In genomic region chr11:74090701-74091100, GRCh38 we compare ENCODE assay signal across 12 cellular contexts.
A peak's percentile ranks its signal among the peaks of the same experiment; 100 is the strongest.
DNase-seq lines count a peak whose midpoint lies in the region; ATAC-seq and TF ChIP-seq lines count a peak whose summit lies in the region.
"Had no signal": no experiment of that assay in that cellular context is flagged by ENCODE, and none has a peak within 500 bp of the region (broad histone marks: within the 10 kb centered on the region; RNA-seq: fewer than 3 reads in every experiment).

No MANE protein-coding gene starts in this region.

- peaks cover 2% of the 10 kb centered on the region for H3K4me1 Mint-ChIP-seq in HFFc6 (ENCODE audit: low read depth)
- H3K4me1 Mint-ChIP-seq: central memory CD8-positive, alpha-beta T cell had no signal

- H3K36me3 Mint-ChIP-seq in HFFc6 (ENCODE audit: low read depth), result peaks cover 1% of the 10 kb centered on the region

- peak; percentile 29; the same call in 1 of the 2 replicates for TF ChIP-seq CTCF in HFFc6 (IDR thresholded peaks at IDR 0.05)

- H3K27ac Mint-ChIP-seq in HFFc6, result no peak overlapping the region

- no peaks in the 10 kb centered on the region for H3K27me3 Mint-ChIP-seq in HFFc6 (ENCODE audit: insufficient read depth)
- H3K27me3 Mint-ChIP-seq: central memory CD8-positive, alpha-beta T cell had no signal

- peak; percentile 63 for DNase-seq in Caki2 (ENCODE audit: low read depth)
- no peak for DNase-seq in HFFc6
- peak; percentile 55 for DNase-seq in amniotic epithelial cell (ENCODE audit: low read depth)
- peak; percentile 34 for DNase-seq in iris pigment epithelial cell (ENCODE audit: low read depth)
- DNase-seq in Kasumi-1 (lab: John Stamatoyannopoulos, UW), result no peak
- DNase-seq in EL, result no peak
- DNase-seq in activated CD8-positive, alpha-beta memory T cell treated with anti-CD3 and anti-CD28 coated beads, Interleukin-2, amount 50 U/mL, for 4 hours, result no peak
- DNase-seq: GOT3; NCI-H1436; stimulated activated CD4-positive, alpha-beta T cell treated with anti-CD3 and anti-CD28 coated beads, Interleukin-2, amount 100 ng/mL, for 48 hours had no signal

- H3K9me3 Mint-ChIP-seq in HFFc6, result no peaks in the 10 kb centered on the region
- H3K9me3 Mint-ChIP-seq: central memory CD8-positive, alpha-beta T cell had no signal

- H3K4me3 Mint-ChIP-seq in HFFc6, result no peak overlapping the region
- H3K4me3 Mint-ChIP-seq: central memory CD8-positive, alpha-beta T cell had no signal

- no peak for ATAC-seq in HG03196 (IDR thresholded peaks at IDR 0.05; ENCODE audit: unreplicated experiment)

- in situ Hi-C loops in Caki2 (cut with HindIII; ENCODE audit: low pct_unique_long_range_greater_than_20kb, low sequenced_read_pairs), result no loop called here

Comparison
In these comparisons a context has a peak if more than half of its experiments do, and no peak if none do; other contexts are left out.
1. DNase-seq: peak in Caki2 (single experiment), amniotic epithelial cell (single experiment) and iris pigment epithelial cell (single experiment); none in HFFc6 (single experiment), Kasumi-1 (0 of 2), EL (single experiment) and activated CD8-positive, alpha-beta memory T cell treated with anti-CD3 and anti-CD28 coated beads, Interleukin-2, amount 50 U/mL, for 4 hours (single experiment).